11 cellular contexts compared by ENCODE assay signal in genomic region chr3:70360985-70361384, GRCh38. TPM values are rescaled to one million over a fixed set of nuclear protein-coding genes. Genes with fewer than 3 reads are reported as not detected.
DNase-seq lines count a peak whose midpoint lies in the region; ATAC-seq and TF ChIP-seq lines count a peak whose summit lies in the region.
"Had no signal": no experiment of that assay in that cellular context is flagged by ENCODE, and none has a peak within 500 bp of the region (broad histone marks: within the 10 kb centered on the region; RNA-seq: fewer than 3 reads in every experiment).

No MANE protein-coding gene starts in this region.

- 28 to 41% methylated on average over 3 of the region's 3 CpGs for WGBS in GM23248 (ENCODE audit: low coverage in 1 of 2, low lambda C conversion rate in 2 of 2, missing lambda C conversion rate in 2 of 2), 2 experiments
- 37 to 68% methylated on average over 3 of the region's 3 CpGs for WGBS in sigmoid colon, 2 donors

- TF ChIP-seq EP300 in sigmoid colon (IDR thresholded peaks at IDR 0.05), result no peak

- no peak overlapping the region for H3K4me3 ChIP-seq in GM23248
- no peak overlapping the region for H3K4me3 ChIP-seq in sigmoid colon

- no peaks in the 10 kb centered on the region for H3K9me3 ChIP-seq in GM23248 (ENCODE audit: low read depth)
- H3K9me3 ChIP-seq in sigmoid colon, result peaks cover 0 to 3% (median 0%) of the 10 kb centered on the region in 4 donors

- no peak overlapping the region for H3K4me2 ChIP-seq in GM23248 (ENCODE audit: unreplicated experiment)

- ATAC-seq in GM18868 (IDR thresholded peaks at IDR 0.05; ENCODE audit: unreplicated experiment), result peak; percentile 98

- DNase-seq in GM23248, result peak; percentile 46
- peak; percentile 48 for DNase-seq in HT1080 (ENCODE audit: low read depth)
- DNase-seq in iris pigment epithelial cell (ENCODE audit: low read depth), result peak; percentile 83
- no peak for DNase-seq in amygdala (lab: John Stamatoyannopoulos, UW)
- DNase-seq in LoVo (ENCODE audit: low spot score), result no peak
- no peak for DNase-seq in DMS53 treated with DMSO at 0.1 percent for 48 hours (lab: John Stamatoyannopoulos, UW; ENCODE audit: unreplicated experiment)
- no peak for DNase-seq in sigmoid colon
- DNase-seq: NCI-H187 had no signal

- H3K9me2 ChIP-seq in GM23248 (ENCODE audit: insufficient read depth), result no peaks in the 10 kb centered on the region

- no peaks in the 10 kb centered on the region for H3K36me3 ChIP-seq in GM23248 (ENCODE audit: low read depth)
- H3K36me3 ChIP-seq in sigmoid colon, result no peaks in the 10 kb centered on the region

- H3K27me3 ChIP-seq in GM23248 (replicated peaks; ENCODE audit: insufficient read depth) (no peaks in the 10 kb centered on the region), sigmoid colon (no peaks in the 10 kb centered on the region)

- intact Hi-C loops in sigmoid colon (cut with DNase I), result no loop called here

- TF ChIP-seq CTCF in sigmoid colon (IDR thresholded peaks at IDR 0.05), result no peak

- H4K20me1 ChIP-seq in GM23248 (ENCODE audit: insufficient read depth), result no peaks in the 10 kb centered on the region

- in situ Hi-C loops in GM23248 (cut with MboI), result no loop called here

- H3K9ac ChIP-seq in GM23248, result no peak overlapping the region

- H2AFZ ChIP-seq in GM23248, result no peak overlapping the region

- no peaks in the 10 kb centered on the region for H3K79me2 ChIP-seq in GM23248 (ENCODE audit: insufficient read depth)

- H3K27ac ChIP-seq in GM23248, result no peak overlapping the region
- no peak overlapping the region for H3K27ac ChIP-seq in sigmoid colon
- H3K27ac ChIP-seq: VCaP had no signal

- no peaks in the 10 kb centered on the region for H3F3A ChIP-seq in GM23248 (ENCODE audit: insufficient read depth)

- TF ChIP-seq POLR2A in sigmoid colon (IDR thresholded peaks at IDR 0.05), result no peak

- no peaks in the 10 kb centered on the region for H3K4me1 ChIP-seq in GM23248 (ENCODE audit: insufficient read depth)
- no peaks in the 10 kb centered on the region for H3K4me1 ChIP-seq in sigmoid colon

RNA-seq across cellular contexts. Expression of gene MDFIC2, which starts 48.5 kb away (rescaled TPM):
- not detected in 2 replicates for total RNA-seq in GM23248 (2014; rRNA removed; shearing (Covaris generic))
- not detected in 2 replicates for polyA plus RNA-seq in GM23248 (2016; fragmentation: Nextera tagmentation; extraction: Ambion mirVana)
- total RNA-seq in HT1080 (2014; rRNA removed; shearing (Covaris generic)), result not detected in 2 replicates
- polyA plus RNA-seq in HT1080 (2015; cell fraction: cytosol; rRNA removed), result not detected in 2 replicates
- polyA plus RNA-seq in HT1080 (2015; cell fraction: nucleus; rRNA removed), result not detected in 2 replicates
- not detected for total RNA-seq in sigmoid colon
- not detected for polyA plus RNA-seq in sigmoid colon
- total RNA-seq: mesenteric fat pad had no signal

Comparison
In these comparisons a context has a peak if more than half of its experiments do, and no peak if none do; other contexts are left out.
1. DNase-seq: peak in GM23248 (single experiment), HT1080 (single experiment) and iris pigment epithelial cell (single experiment); none in amygdala (0 of 56), LoVo (single experiment), DMS53 treated with DMSO at 0.1 percent for 48 hours (single experiment) and sigmoid colon (single experiment).